ENCODE assay signal across 8 cellular contexts in the genomic region with DNA sequence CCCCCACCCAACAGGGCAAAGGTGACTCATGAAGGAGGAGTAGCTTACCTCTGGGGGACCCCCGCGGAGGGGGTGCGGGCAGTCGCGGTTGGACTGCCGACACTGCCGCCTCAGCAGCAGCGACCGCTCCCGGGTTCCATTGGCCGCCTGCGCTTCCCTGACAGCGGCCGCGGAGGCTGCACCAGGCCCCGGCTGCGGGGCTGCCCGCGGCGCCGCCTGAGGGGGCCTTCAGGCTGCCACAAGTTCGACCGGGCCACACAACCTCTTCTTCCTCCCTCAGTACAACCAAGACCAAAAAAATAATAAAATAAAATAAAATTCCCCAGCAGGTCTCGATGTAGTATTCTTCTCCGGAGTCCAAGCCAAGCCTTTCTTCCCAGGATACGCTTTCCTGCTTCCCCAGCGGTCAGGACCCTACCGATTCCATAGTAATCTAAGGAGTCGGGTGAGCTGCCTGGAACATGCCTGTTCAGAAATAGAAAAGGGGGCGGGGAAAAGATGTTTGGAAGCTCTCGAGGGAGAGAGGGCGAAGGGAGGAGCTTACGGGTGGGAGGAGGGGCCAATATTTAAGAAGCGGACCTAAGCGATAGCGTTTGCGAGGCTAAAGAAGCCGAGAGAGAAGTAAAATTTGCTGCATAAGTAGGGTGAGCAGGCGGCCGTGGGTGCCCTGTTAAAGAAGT. TPM values are rescaled to one million over a fixed set of nuclear protein-coding genes. Genes with fewer than 3 reads are reported as not detected.
DNase-seq lines count a peak whose midpoint lies in the region; ATAC-seq and TF ChIP-seq lines count a peak whose summit lies in the region.

A gene (minus strand): TSS at position 194 of the 680 bp plus-strand sequence. CDS start 10,935 bp downstream, outside the sequence.

- DNase-seq in NCI-H2029 (lab: John Stamatoyannopoulos, UW), result peak; percentile 97
- peak; percentile 88 for DNase-seq in T-helper 2 cell treated with Interferon-gamma antibody and Interleukin-4, amounts not matched to agents 5 μg/mL and 100 μg/mL, for 36 hours (ENCODE audit: low spot score)
- DNase-seq in anterior cingulate cortex (lab: John Stamatoyannopoulos, UW), result peak; percentile 49 to 97 (median 86)
- peak; percentile 88 for DNase-seq in left ventricle myocardium superior
- DNase-seq in progenitor cell of endocrine pancreas (ENCODE audit: low spot score, unreplicated experiment), result peak; percentile 77
- peak; percentile 86 for DNase-seq in upper lobe of right lung

- H3K27me3 ChIP-seq in upper lobe of right lung, result no peaks in the 10 kb centered on the region

- intact Hi-C loops in left ventricle myocardium superior (cut with micrococcal nuclease) (no loop called here), upper lobe of right lung (cut with DNase I) (no loop called here)

- H3K4me1 ChIP-seq in upper lobe of right lung, result peaks cover 37% of the 10 kb centered on the region

- H3K4me3 ChIP-seq in GM12875 (ENCODE audit: low read depth, low read length), result peak within 1 kb of the TSS; percentile 74
- peak within 1 kb of the TSS; percentile 93 for H3K4me3 ChIP-seq in upper lobe of right lung

- no peaks in the 10 kb centered on the region for H3K27me3 Mint-ChIP-seq in T-helper 2 cell treated with Interferon-gamma antibody and Interleukin-4, amounts not matched to agents 5 μg/mL and 100 μg/mL, for 36 hours (ENCODE audit: low read depth)
- H3K27me3 Mint-ChIP-seq in progenitor cell of endocrine pancreas, result no peaks in the 10 kb centered on the region

- no peaks in the 10 kb centered on the region for H3K9me3 Mint-ChIP-seq in T-helper 2 cell treated with Interferon-gamma antibody and Interleukin-4, amounts not matched to agents 5 μg/mL and 100 μg/mL, for 36 hours
- no peaks in the 10 kb centered on the region for H3K9me3 Mint-ChIP-seq in progenitor cell of endocrine pancreas (ENCODE audit: low read depth)

- TF ChIP-seq CTCF in GM12875 (IDR thresholded peaks at IDR 0.05; ENCODE audit: borderline replicate concordance, insufficient read depth, low read depth, low read length) (no peak), progenitor cell of endocrine pancreas (IDR thresholded peaks at IDR 0.05; ENCODE audit: unreplicated experiment) (no peak), upper lobe of right lung (IDR thresholded peaks at IDR 0.05) (no peak)

- peak within 1 kb of the TSS; percentile 98 for H3K27ac Mint-ChIP-seq in T-helper 2 cell treated with Interferon-gamma antibody and Interleukin-4, amounts not matched to agents 5 μg/mL and 100 μg/mL, for 36 hours
- H3K27ac Mint-ChIP-seq in progenitor cell of endocrine pancreas, result peak within 1 kb of the TSS; percentile 100

- H3K9me3 ChIP-seq in upper lobe of right lung, result no peaks in the 10 kb centered on the region

- H3K4me1 Mint-ChIP-seq in T-helper 2 cell treated with Interferon-gamma antibody and Interleukin-4, amounts not matched to agents 5 μg/mL and 100 μg/mL, for 36 hours (ENCODE audit: low read depth), result peaks cover 30% of the 10 kb centered on the region
- peaks cover 18% of the 10 kb centered on the region for H3K4me1 Mint-ChIP-seq in progenitor cell of endocrine pancreas (ENCODE audit: low read depth)

- peaks cover 21% of the 10 kb centered on the region for H3K36me3 Mint-ChIP-seq in T-helper 2 cell treated with Interferon-gamma antibody and Interleukin-4, amounts not matched to agents 5 μg/mL and 100 μg/mL, for 36 hours (ENCODE audit: low read depth)
- peaks cover 8% of the 10 kb centered on the region for H3K36me3 Mint-ChIP-seq in progenitor cell of endocrine pancreas (ENCODE audit: insufficient read depth)

- peaks cover 35% of the 10 kb centered on the region for H3K36me3 ChIP-seq in upper lobe of right lung

- ATAC-seq in HG02885 (IDR thresholded peaks at IDR 0.05; ENCODE audit: poor library complexity, unreplicated experiment), result peak; percentile 83
- ATAC-seq in left ventricle myocardium superior, result peak; percentile 98
- peak; percentile 97 for ATAC-seq in upper lobe of right lung

- peak within 1 kb of the TSS; percentile 97 for H3K27ac ChIP-seq in upper lobe of right lung

- H3K4me3 Mint-ChIP-seq in T-helper 2 cell treated with Interferon-gamma antibody and Interleukin-4, amounts not matched to agents 5 μg/mL and 100 μg/mL, for 36 hours, result peak within 1 kb of the TSS; percentile 98
- peak within 1 kb of the TSS; percentile 96 for H3K4me3 Mint-ChIP-seq in progenitor cell of endocrine pancreas (ENCODE audit: low read depth)

RNA-seq across cellular contexts. Expression of the gene that starts here (rescaled TPM):
- total RNA-seq in left ventricle myocardium superior, result 46.8 TPM
- 52.1 and 55.1 TPM in 2 replicates for total RNA-seq in progenitor cell of endocrine pancreas
- total RNA-seq in upper lobe of right lung, result 65.0 TPM

Comparison
In these comparisons a context has a peak if more than half of its experiments do, and no peak if none do; other contexts are left out.
1. Peak in every context shown above with its lines: DNase-seq, ATAC-seq, H3K4me3 ChIP-seq and H3K27ac ChIP-seq.